1 cellular context compared by ENCODE assay signal in the genomic region with DNA sequence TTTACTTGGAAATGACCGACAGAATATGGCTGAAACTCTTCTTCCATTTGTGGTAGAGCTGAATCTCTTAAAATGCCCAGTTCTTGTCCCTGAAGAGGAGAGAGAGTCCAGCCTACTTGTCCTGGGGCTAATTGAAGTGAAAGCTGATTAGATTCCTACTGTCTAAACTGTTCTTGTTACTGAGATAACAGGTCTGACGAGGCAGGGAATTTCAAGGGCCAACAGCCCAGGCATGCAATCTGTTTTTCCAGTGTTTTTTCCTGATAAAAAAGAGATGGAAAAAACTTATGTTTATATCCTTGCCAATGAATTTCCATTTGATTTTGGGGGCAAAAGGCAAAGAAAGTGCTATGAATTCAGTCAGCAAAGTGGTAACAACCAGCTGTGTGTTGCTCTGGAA.
TF ChIP-seq lines count a peak whose summit lies in the region.

No MANE protein-coding gene starts in this region.

TF ChIP-seq in WTC11, 78 proteins besides CTCF, POLR2A, EP300 and RAD21:
- TF ChIP-seq, protein P1, sequence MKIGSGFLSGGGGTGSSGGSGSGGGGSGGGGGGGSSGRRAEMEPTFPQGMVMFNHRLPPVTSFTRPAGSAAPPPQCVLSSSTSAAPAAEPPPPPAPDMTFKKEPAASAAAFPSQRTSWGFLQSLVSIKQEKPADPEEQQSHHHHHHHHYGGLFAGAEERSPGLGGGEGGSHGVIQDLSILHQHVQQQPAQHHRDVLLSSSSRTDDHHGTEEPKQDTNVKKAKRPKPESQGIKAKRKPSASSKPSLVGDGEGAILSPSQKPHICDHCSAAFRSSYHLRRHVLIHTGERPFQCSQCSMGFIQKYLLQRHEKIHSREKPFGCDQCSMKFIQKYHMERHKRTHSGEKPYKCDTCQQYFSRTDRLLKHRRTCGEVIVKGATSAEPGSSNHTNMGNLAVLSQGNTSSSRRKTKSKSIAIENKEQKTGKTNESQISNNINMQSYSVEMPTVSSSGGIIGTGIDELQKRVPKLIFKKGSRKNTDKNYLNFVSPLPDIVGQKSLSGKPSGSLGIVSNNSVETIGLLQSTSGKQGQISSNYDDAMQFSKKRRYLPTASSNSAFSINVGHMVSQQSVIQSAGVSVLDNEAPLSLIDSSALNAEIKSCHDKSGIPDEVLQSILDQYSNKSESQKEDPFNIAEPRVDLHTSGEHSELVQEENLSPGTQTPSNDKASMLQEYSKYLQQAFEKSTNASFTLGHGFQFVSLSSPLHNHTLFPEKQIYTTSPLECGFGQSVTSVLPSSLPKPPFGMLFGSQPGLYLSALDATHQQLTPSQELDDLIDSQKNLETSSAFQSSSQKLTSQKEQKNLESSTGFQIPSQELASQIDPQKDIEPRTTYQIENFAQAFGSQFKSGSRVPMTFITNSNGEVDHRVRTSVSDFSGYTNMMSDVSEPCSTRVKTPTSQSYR (CRISPR knock-in tag; IDR thresholded peaks at IDR 0.05), result no peak
- TF ChIP-seq, protein P2, sequence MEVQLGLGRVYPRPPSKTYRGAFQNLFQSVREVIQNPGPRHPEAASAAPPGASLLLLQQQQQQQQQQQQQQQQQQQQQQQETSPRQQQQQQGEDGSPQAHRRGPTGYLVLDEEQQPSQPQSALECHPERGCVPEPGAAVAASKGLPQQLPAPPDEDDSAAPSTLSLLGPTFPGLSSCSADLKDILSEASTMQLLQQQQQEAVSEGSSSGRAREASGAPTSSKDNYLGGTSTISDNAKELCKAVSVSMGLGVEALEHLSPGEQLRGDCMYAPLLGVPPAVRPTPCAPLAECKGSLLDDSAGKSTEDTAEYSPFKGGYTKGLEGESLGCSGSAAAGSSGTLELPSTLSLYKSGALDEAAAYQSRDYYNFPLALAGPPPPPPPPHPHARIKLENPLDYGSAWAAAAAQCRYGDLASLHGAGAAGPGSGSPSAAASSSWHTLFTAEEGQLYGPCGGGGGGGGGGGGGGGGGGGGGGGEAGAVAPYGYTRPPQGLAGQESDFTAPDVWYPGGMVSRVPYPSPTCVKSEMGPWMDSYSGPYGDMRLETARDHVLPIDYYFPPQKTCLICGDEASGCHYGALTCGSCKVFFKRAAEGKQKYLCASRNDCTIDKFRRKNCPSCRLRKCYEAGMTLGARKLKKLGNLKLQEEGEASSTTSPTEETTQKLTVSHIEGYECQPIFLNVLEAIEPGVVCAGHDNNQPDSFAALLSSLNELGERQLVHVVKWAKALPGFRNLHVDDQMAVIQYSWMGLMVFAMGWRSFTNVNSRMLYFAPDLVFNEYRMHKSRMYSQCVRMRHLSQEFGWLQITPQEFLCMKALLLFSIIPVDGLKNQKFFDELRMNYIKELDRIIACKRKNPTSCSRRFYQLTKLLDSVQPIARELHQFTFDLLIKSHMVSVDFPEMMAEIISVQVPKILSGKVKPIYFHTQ (CRISPR knock-in tag; IDR thresholded peaks at IDR 0.05), result no peak
- TF ChIP-seq RORB (CRISPR knock-in tag; IDR thresholded peaks at IDR 0.05) (no peak), MYBL2 (CRISPR knock-in tag; IDR thresholded peaks at IDR 0.05) (no peak), JAZF1 (CRISPR knock-in tag; IDR thresholded peaks at IDR 0.05) (no peak), TEAD1 (CRISPR knock-in tag; IDR thresholded peaks at IDR 0.05) (no peak), FOXK1 (CRISPR knock-in tag; IDR thresholded peaks at IDR 0.05) (no peak), ESRRA (CRISPR knock-in tag; IDR thresholded peaks at IDR 0.05; ENCODE audit: borderline replicate concordance) (no peak), TEAD4 (CRISPR knock-in tag; IDR thresholded peaks at IDR 0.05) (no peak), PRRX2 (CRISPR knock-in tag; IDR thresholded peaks at IDR 0.05) (no peak), ZNF416 (CRISPR knock-in tag; IDR thresholded peaks at IDR 0.05) (no peak), ZNF121 (CRISPR knock-in tag; IDR thresholded peaks at IDR 0.05) (no peak), ZNF232 (CRISPR knock-in tag; IDR thresholded peaks at IDR 0.05) (no peak)
- TF ChIP-seq, protein P3, sequence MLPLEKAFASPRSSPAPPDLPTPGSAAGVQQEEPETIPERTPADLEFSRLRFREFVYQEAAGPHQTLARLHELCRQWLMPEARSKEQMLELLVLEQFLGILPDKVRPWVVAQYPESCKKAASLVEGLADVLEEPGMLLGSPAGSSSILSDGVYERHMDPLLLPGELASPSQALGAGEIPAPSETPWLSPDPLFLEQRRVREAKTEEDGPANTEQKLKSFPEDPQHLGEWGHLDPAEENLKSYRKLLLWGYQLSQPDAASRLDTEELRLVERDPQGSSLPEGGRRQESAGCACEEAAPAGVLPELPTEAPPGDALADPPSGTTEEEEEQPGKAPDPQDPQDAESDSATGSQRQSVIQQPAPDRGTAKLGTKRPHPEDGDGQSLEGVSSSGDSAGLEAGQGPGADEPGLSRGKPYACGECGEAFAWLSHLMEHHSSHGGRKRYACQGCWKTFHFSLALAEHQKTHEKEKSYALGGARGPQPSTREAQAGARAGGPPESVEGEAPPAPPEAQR (CRISPR knock-in tag; IDR thresholded peaks at IDR 0.05), result no peak
- TF ChIP-seq, protein P4, sequence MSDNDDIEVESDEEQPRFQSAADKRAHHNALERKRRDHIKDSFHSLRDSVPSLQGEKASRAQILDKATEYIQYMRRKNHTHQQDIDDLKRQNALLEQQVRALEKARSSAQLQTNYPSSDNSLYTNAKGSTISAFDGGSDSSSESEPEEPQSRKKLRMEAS (CRISPR knock-in tag; IDR thresholded peaks at IDR 0.05), result no peak
- TF ChIP-seq, protein P5, sequence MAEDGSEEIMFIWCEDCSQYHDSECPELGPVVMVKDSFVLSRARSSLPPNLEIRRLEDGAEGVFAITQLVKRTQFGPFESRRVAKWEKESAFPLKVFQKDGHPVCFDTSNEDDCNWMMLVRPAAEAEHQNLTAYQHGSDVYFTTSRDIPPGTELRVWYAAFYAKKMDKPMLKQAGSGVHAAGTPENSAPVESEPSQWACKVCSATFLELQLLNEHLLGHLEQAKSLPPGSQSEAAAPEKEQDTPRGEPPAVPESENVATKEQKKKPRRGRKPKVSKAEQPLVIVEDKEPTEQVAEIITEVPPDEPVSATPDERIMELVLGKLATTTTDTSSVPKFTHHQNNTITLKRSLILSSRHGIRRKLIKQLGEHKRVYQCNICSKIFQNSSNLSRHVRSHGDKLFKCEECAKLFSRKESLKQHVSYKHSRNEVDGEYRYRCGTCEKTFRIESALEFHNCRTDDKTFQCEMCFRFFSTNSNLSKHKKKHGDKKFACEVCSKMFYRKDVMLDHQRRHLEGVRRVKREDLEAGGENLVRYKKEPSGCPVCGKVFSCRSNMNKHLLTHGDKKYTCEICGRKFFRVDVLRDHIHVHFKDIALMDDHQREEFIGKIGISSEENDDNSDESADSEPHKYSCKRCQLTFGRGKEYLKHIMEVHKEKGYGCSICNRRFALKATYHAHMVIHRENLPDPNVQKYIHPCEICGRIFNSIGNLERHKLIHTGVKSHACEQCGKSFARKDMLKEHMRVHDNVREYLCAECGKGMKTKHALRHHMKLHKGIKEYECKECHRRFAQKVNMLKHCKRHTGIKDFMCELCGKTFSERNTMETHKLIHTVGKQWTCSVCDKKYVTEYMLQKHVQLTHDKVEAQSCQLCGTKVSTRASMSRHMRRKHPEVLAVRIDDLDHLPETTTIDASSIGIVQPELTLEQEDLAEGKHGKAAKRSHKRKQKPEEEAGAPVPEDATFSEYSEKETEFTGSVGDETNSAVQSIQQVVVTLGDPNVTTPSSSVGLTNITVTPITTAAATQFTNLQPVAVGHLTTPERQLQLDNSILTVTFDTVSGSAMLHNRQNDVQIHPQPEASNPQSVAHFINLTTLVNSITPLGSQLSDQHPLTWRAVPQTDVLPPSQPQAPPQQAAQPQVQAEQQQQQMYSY (CRISPR knock-in tag; IDR thresholded peaks at IDR 0.05), result no peak
- TF ChIP-seq, protein P6, sequence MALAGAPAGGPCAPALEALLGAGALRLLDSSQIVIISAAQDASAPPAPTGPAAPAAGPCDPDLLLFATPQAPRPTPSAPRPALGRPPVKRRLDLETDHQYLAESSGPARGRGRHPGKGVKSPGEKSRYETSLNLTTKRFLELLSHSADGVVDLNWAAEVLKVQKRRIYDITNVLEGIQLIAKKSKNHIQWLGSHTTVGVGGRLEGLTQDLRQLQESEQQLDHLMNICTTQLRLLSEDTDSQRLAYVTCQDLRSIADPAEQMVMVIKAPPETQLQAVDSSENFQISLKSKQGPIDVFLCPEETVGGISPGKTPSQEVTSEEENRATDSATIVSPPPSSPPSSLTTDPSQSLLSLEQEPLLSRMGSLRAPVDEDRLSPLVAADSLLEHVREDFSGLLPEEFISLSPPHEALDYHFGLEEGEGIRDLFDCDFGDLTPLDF (CRISPR knock-in tag; IDR thresholded peaks at IDR 0.05), result no peak
TF ChIP-seq in WTC11: peak in this region for 0.
